In the genomic region with DNA sequence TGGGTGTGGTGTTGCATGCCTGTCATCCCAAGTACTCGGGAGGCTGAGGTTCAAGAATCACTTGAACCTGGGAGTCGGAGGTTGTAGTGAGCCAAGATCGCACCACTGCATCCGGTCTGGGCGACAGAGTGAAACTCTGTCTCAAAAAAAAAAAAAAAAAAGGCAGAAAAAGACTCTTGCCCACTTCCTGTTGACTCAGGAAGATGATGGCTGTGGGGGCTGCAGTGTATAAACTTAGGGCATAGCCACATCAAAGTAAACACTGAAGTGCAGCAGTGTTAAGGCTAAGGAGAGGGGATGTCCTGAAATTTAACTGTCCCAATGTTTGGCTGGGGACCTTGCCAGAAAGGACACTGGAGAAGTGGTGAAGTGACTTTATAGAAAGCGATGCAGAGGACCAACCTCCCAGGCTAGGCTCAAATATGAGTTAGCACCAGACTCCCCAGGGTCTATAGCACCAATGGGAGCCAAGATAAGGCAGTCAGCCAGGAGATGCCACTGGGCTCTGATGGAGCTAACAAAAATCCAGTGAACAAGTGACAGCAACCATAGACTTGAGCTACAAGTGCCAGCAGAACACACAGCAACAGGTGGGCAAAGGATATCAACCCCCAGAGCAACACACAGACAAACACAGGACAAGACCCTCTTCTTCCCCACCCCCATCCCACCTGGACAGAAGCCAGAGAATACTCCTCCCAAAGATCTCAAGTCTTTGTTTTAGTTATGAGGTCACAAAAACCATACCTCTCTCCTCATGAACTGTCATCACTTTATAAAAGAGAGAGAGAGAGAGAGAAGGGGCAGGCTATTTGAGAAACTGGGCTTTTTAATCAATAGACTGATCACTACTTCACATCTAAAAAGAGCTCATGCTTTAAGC, we compare ENCODE assay signal across 9 cellular contexts. TPM values are rescaled to one million over a fixed set of nuclear protein-coding genes. Genes with fewer than 3 reads are reported as not detected.
A peak's percentile ranks its signal among the peaks of the same experiment; 100 is the strongest.
DNase-seq lines count a peak whose midpoint lies in the region; ATAC-seq and TF ChIP-seq lines count a peak whose summit lies in the region.
"Had no signal": no experiment of that assay in that cellular context is flagged by ENCODE, and none has a peak within 500 bp of the region (broad histone marks: within the 10 kb centered on the region; RNA-seq: fewer than 3 reads in every experiment).

No MANE protein-coding gene starts in this region.

- TF ChIP-seq POLR2A in transverse colon (IDR thresholded peaks at IDR 0.05) (no peak), heart left ventricle (IDR thresholded peaks at IDR 0.05) (no peak)

- H3K4me3 ChIP-seq in OCI-LY1 (ENCODE audit: low read depth, low read length, poor library complexity, severe bottlenecking): peak overlapping the region; percentile 49
- H3K4me3 ChIP-seq in transverse colon: no peak overlapping the region
- no peak overlapping the region for H3K4me3 ChIP-seq in heart left ventricle

- ATAC-seq in GM21737 (IDR thresholded peaks at IDR 0.05; ENCODE audit: unreplicated experiment): peak; percentile 74
- peak; percentile 84 for ATAC-seq in activated naive CD8-positive, alpha-beta T cell treated with anti-CD3 and anti-CD28 coated beads, Interleukin-2, amount 10 ng/mL, durations not matched to agents 7 days and 5 days (ENCODE audit: low read depth)
- ATAC-seq in omental fat pad (ENCODE audit: low FRiP score): no peak
- no peak for ATAC-seq in heart left ventricle
- no peak for ATAC-seq in SK-N-SH treated with all-trans-retinoic acid at 6 μM for 48 hours

- POLR2A ChIA-PET in activated naive CD8-positive, alpha-beta T cell treated with anti-CD3 and anti-CD28 coated beads, Interleukin-2, amount 10 ng/mL, durations not matched to agents 7 days and 5 days (lab: Charles Lee): interaction anchor here (0.6 to 3.3 kb wide), 16 partner anchors 9 to 1687 kb away, joined by 3 to 31 read pairs (median 4); partner anchors contain the start of gene NELL2

- H3K4me1 ChIP-seq in OCI-LY1 (ENCODE audit: insufficient read depth, low read length, severe bottlenecking) (peaks cover 94% of the 10 kb centered on the region), transverse colon (no peaks in the 10 kb centered on the region), heart left ventricle (no peaks in the 10 kb centered on the region)

- H3K9me3 ChIP-seq in OCI-LY1 (ENCODE audit: low read length): no peaks in the 10 kb centered on the region
- no peaks in the 10 kb centered on the region for H3K9me3 ChIP-seq in transverse colon
- no peaks in the 10 kb centered on the region for H3K9me3 ChIP-seq in heart left ventricle

- no peaks in the 10 kb centered on the region for H3K9me3 Mint-ChIP-seq in activated naive CD8-positive, alpha-beta T cell treated with anti-CD3 and anti-CD28 coated beads, Interleukin-2, amount 10 ng/mL, durations not matched to agents 7 days and 5 days
- H3K9me3 Mint-ChIP-seq: brain had no signal

- TF ChIP-seq CTCF in OCI-LY1 (IDR thresholded peaks at IDR 0.05; ENCODE audit: low read length) (no peak), transverse colon (IDR thresholded peaks at IDR 0.05) (no peak), omental fat pad (IDR thresholded peaks at IDR 0.05) (no peak), heart left ventricle (IDR thresholded peaks at IDR 0.05) (no peak)

- no peaks in the 10 kb centered on the region for H3K9me2 ChIP-seq in OCI-LY1 (ENCODE audit: low read depth, low read length)

- no peak for TF ChIP-seq EP300 in transverse colon (IDR thresholded peaks at IDR 0.05; ENCODE audit: low read depth)

- H3K27ac ChIP-seq in OCI-LY1 (ENCODE audit: low read depth, low read length, poor library complexity, severe bottlenecking): peak overlapping the region; percentile 98
- no peak overlapping the region for H3K27ac ChIP-seq in transverse colon
- peak overlapping the region in 1 of 12 donors; percentile 37 for H3K27ac ChIP-seq in heart left ventricle

- H3K79me2 ChIP-seq in OCI-LY1 (ENCODE audit: insufficient read depth, low read length): 0 out of 2 replicates have a peak, but pooled peaks cover 3% of the 10 kb centered on the region

- DNase-seq in Daoy (ENCODE audit: low read depth) (peak; percentile 46), transverse colon (peak; percentile 17), omental fat pad (ENCODE audit: low spot score) (no peak), heart left ventricle (no peak)
- peak; percentile 67 for DNase-seq in activated naive CD8-positive, alpha-beta T cell treated with anti-CD3 and anti-CD28 coated beads, Interleukin-2, amount 10 ng/mL, durations not matched to agents 7 days and 5 days

- H3K36me3 ChIP-seq in OCI-LY1 (ENCODE audit: insufficient read depth, low read length): no peaks in the 10 kb centered on the region
- no peaks in the 10 kb centered on the region for H3K36me3 ChIP-seq in transverse colon
- no peaks in the 10 kb centered on the region for H3K36me3 ChIP-seq in heart left ventricle

- H4K20me1 ChIP-seq in OCI-LY1 (ENCODE audit: insufficient read depth, low read length): no peaks in the 10 kb centered on the region

- H3K27me3 Mint-ChIP-seq in activated naive CD8-positive, alpha-beta T cell treated with anti-CD3 and anti-CD28 coated beads, Interleukin-2, amount 10 ng/mL, durations not matched to agents 7 days and 5 days: no peaks in the 10 kb centered on the region

- intact Hi-C loops in transverse colon (cut with DNase I; ENCODE audit: low total_unique reads) (no loop called here), heart left ventricle (cut with DNase I) (no loop called here)

- H3K4me3 Mint-ChIP-seq in activated naive CD8-positive, alpha-beta T cell treated with anti-CD3 and anti-CD28 coated beads, Interleukin-2, amount 10 ng/mL, durations not matched to agents 7 days and 5 days: peak overlapping the region; percentile 79

- peaks cover 64% of the 10 kb centered on the region for H3K4me1 Mint-ChIP-seq in activated naive CD8-positive, alpha-beta T cell treated with anti-CD3 and anti-CD28 coated beads, Interleukin-2, amount 10 ng/mL, durations not matched to agents 7 days and 5 days

- H3K9ac ChIP-seq in OCI-LY1 (ENCODE audit: low read length): peak overlapping the region; percentile 62

- peak overlapping the region; percentile 73 for H3K4me2 ChIP-seq in OCI-LY1 (ENCODE audit: low read length)

- peaks cover 8% of the 10 kb centered on the region; the same call in 1 of the 2 replicates for H3F3A ChIP-seq in OCI-LY1 (ENCODE audit: insufficient read depth, low read length)

- H3K36me3 Mint-ChIP-seq in activated naive CD8-positive, alpha-beta T cell treated with anti-CD3 and anti-CD28 coated beads, Interleukin-2, amount 10 ng/mL, durations not matched to agents 7 days and 5 days: peaks cover 9% of the 10 kb centered on the region
- H3K36me3 Mint-ChIP-seq: brain had no signal

- in situ Hi-C loops in transverse colon (cut with MboI; ENCODE audit: low pct_ligation_motif_present in 1 of 4, low pct_unique_long_range_greater_than_20kb in 1 of 4, low sequenced_read_pairs in 3 of 4): no loop called here

- H2AFZ ChIP-seq in OCI-LY1 (ENCODE audit: low read length): no peak overlapping the region

- no peaks in the 10 kb centered on the region for H3K27me3 ChIP-seq in OCI-LY1 (ENCODE audit: insufficient read depth, low read length)
- no peaks in the 10 kb centered on the region for H3K27me3 ChIP-seq in transverse colon
- H3K27me3 ChIP-seq in heart left ventricle: peaks cover 0 to 3% (median 0%) of the 10 kb centered on the region in 9 donors

- peak overlapping the region; percentile 96 for H3K27ac Mint-ChIP-seq in activated naive CD8-positive, alpha-beta T cell treated with anti-CD3 and anti-CD28 coated beads, Interleukin-2, amount 10 ng/mL, durations not matched to agents 7 days and 5 days

- WGBS in transverse colon (ENCODE audit: low coverage in 1 of 2), 2 donors: 59 to 87% methylated on average over 3 to 6 of the region's 6 CpGs
- 56 to 73% (median 64%) methylated on average over 6 of the region's 6 CpGs for WGBS in heart left ventricle, 4 donors

TF ChIP-seq in SK-N-SH treated with all-trans-retinoic acid at 6 μM for 48 hours, 23 proteins besides CTCF, POLR2A, EP300 and RAD21:
- no peak for TF ChIP-seq RARB (CRISPR knock-in tag; IDR thresholded peaks at IDR 0.05)
- TF ChIP-seq PPARA (CRISPR knock-in tag; IDR thresholded peaks at IDR 0.05; ENCODE audit: borderline replicate concordance): no peak
- no peak for TF ChIP-seq ZNF70 (CRISPR knock-in tag; IDR thresholded peaks at IDR 0.05)
- no peak for TF ChIP-seq ZNF8 (CRISPR knock-in tag; IDR thresholded peaks at IDR 0.05)
- no peak for TF ChIP-seq PATZ1 (CRISPR knock-in tag; IDR thresholded peaks at IDR 0.05; ENCODE audit: borderline replicate concordance)
- no peak for TF ChIP-seq SNAI2 (CRISPR knock-in tag; IDR thresholded peaks at IDR 0.05)
TF ChIP-seq in SK-N-SH treated with all-trans-retinoic acid at 6 μM for 48 hours: peak in this region for 0.

RNA-seq across cellular contexts. Expression of gene NELL2, which starts 28.0 kb away (rescaled TPM):
- 19.9 and 28.0 TPM in 2 replicates for total RNA-seq in Daoy (2014; rRNA removed; shearing (Covaris generic))
- total RNA-seq in activated naive CD8-positive, alpha-beta T cell treated with anti-CD3 and anti-CD28 coated beads, Interleukin-2, amount 10 ng/mL, durations not matched to agents 7 days and 5 days: 100 to 1,000 TPM; 147 to 161 TPM
- 10 to 100 TPM in 1 of 4 donors, 1 to 10 TPM in 3; 1.4 to 10.5 (median 9.5) TPM for total RNA-seq in transverse colon
- 10 to 100 TPM in 2 of 4 donors, 1 to 10 TPM in 2; 1.1 to 22.9 (median 15.6) TPM for total RNA-seq in omental fat pad
- 1 to 10 TPM in 4 of 9 donors, under 1 TPM in 3, not detected in 2; 0.30 to 1.8 (median 1.2) TPM for total RNA-seq in heart left ventricle
- under 1 TPM in 1 of 2 donors, not detected in 1; 0.04 TPM for polyA plus RNA-seq in heart left ventricle

Comparison
In these comparisons a context has a peak if more than half of its experiments do, and no peak if none do; other contexts are left out.
1. DNase-seq: peak in Daoy (single experiment), activated naive CD8-positive, alpha-beta T cell treated with anti-CD3 and anti-CD28 coated beads, Interleukin-2, amount 10 ng/mL, durations not matched to agents 7 days and 5 days (single experiment) and transverse colon (single experiment); none in omental fat pad (single experiment) and heart left ventricle (0 of 5).
2. ATAC-seq: peak in GM21737 (single experiment) and activated naive CD8-positive, alpha-beta T cell treated with anti-CD3 and anti-CD28 coated beads, Interleukin-2, amount 10 ng/mL, durations not matched to agents 7 days and 5 days (single experiment); none in omental fat pad (single experiment), heart left ventricle (0 of 4) and SK-N-SH treated with all-trans-retinoic acid at 6 μM for 48 hours (single experiment).